ENCODE assay signal across 1 cellular context in genomic region chrX:135420831-135421230, GRCh38.
TF ChIP-seq lines count a peak whose summit lies in the region.

No MANE protein-coding gene starts in this region.

TF ChIP-seq in GM23338, 12 proteins besides CTCF, POLR2A, EP300 and RAD21 (continued from another document):
- TF ChIP-seq, protein P1, sequence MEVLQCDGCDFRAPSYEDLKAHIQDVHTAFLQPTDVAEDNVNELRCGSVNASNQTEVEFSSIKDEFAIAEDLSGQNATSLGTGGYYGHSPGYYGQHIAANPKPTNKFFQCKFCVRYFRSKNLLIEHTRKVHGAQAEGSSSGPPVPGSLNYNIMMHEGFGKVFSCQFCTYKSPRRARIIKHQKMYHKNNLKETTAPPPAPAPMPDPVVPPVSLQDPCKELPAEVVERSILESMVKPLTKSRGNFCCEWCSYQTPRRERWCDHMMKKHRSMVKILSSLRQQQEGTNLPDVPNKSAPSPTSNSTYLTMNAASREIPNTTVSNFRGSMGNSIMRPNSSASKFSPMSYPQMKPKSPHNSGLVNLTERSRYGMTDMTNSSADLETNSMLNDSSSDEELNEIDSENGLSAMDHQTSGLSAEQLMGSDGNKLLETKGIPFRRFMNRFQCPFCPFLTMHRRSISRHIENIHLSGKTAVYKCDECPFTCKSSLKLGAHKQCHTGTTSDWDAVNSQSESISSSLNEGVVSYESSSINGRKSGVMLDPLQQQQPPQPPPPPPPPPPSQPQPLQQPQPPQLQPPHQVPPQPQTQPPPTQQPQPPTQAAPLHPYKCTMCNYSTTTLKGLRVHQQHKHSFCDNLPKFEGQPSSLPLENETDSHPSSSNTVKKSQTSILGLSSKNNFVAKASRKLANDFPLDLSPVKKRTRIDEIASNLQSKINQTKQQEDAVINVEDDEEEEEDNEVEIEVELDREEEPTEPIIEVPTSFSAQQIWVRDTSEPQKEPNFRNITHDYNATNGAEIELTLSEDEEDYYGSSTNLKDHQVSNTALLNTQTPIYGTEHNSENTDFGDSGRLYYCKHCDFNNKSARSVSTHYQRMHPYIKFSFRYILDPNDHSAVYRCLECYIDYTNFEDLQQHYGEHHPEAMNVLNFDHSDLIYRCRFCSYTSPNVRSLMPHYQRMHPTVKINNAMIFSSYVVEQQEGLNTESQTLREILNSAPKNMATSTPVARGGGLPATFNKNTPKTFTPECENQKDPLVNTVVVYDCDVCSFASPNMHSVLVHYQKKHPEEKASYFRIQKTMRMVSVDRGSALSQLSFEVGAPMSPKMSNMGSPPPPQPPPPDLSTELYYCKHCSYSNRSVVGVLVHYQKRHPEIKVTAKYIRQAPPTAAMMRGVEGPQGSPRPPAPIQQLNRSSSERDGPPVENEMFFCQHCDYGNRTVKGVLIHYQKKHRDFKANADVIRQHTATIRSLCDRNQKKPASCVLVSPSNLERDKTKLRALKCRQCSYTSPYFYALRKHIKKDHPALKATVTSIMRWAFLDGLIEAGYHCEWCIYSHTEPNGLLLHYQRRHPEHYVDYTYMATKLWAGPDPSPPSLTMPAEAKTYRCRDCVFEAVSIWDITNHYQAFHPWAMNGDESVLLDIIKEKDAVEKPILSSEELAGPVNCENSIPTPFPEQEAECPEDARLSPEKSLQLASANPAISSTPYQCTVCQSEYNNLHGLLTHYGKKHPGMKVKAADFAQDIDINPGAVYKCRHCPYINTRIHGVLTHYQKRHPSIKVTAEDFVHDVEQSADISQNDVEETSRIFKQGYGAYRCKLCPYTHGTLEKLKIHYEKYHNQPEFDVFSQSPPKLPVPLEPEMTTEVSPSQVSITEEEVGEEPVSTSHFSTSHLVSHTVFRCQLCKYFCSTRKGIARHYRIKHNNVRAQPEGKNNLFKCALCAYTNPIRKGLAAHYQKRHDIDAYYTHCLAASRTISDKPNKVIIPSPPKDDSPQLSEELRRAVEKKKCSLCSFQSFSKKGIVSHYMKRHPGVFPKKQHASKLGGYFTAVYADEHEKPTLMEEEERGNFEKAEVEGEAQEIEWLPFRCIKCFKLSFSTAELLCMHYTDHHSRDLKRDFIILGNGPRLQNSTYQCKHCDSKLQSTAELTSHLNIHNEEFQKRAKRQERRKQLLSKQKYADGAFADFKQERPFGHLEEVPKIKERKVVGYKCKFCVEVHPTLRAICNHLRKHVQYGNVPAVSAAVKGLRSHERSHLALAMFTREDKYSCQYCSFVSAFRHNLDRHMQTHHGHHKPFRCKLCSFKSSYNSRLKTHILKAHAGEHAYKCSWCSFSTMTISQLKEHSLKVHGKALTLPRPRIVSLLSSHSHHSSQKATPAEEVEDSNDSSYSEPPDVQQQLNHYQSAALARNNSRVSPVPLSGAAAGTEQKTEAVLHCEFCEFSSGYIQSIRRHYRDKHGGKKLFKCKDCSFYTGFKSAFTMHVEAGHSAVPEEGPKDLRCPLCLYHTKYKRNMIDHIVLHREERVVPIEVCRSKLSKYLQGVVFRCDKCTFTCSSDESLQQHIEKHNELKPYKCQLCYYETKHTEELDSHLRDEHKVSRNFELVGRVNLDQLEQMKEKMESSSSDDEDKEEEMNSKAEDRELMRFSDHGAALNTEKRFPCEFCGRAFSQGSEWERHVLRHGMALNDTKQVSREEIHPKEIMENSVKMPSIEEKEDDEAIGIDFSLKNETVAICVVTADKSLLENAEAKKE (CRISPR knock-in tag; IDR thresholded peaks at IDR 0.05), result no peak
